Comparison of ENCODE assay signal across 7 cellular contexts in the genomic region with DNA sequence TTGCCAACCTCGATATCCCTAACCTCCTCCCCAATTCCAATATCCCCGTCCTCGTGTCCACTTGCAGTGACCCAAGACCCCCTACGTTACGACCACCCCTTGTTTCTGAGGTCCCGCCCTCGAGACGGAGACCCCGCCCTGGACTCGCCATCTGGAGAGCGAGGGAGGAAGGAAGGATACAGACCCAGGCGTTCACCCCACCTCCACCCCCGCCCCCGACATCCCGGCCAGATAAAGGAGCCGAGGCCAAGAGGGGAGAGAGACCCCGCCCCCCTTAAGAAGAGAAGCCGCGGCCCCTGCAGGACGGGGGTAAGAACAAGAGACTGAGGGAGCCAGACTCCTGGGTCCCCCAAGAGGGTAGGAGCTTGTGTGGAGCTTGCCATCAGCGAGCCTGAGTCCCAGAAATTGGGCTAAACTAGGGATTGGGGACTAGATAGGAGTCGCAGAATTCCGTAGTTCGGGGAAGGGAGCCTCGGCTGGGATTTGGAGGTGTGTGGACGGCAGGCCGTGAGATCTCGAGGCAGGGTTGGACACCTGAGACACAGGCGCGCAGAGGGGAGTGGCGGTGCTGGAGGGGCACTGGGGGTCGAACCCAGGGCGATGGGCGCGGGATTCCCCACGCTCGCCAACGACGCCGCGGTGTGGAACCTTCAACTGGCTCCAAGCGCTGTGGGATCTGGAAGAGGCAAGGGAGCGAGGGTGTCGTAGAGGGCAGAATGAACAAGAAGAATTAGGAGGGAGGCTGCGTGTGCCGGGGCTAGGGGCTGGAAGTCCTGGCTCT. TPM values are rescaled to one million over a fixed set of nuclear protein-coding genes. Genes with fewer than 3 reads are reported as not detected.
DNase-seq lines count a peak whose midpoint lies in the region; ATAC-seq, FAIRE-seq and TF ChIP-seq lines count a peak whose summit lies in the region.

A gene with protein sequence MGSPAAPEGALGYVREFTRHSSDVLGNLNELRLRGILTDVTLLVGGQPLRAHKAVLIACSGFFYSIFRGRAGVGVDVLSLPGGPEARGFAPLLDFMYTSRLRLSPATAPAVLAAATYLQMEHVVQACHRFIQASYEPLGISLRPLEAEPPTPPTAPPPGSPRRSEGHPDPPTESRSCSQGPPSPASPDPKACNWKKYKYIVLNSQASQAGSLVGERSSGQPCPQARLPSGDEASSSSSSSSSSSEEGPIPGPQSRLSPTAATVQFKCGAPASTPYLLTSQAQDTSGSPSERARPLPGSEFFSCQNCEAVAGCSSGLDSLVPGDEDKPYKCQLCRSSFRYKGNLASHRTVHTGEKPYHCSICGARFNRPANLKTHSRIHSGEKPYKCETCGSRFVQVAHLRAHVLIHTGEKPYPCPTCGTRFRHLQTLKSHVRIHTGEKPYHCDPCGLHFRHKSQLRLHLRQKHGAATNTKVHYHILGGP (plus strand): TSS at position 260 of the 781 bp plus-strand sequence. CDS start 622 bp downstream, outside the sequence.

- no peak for ATAC-seq in GM12878
- ATAC-seq in HG02885 (IDR thresholded peaks at IDR 0.05; ENCODE audit: poor library complexity, unreplicated experiment), result no peak

- TF ChIP-seq CTCF in GM12878 (IDR thresholded peaks at IDR 0.05 in 2 of 3, conservative IDR thresholded peaks at IDR 0.05 in 1 of 3; ENCODE audit: control insufficient read depth in 2 of 3, extremely low read depth in 1 of 3, insufficient read depth in 1 of 3, low read depth in 3 of 3, low read length in 3 of 3), result no peak

- DNase-seq in Karpas-422 (no peak), GM12878 (ENCODE audit: low read depth, low spot score) (no peak), iPS-NIHi11 (ENCODE audit: low spot score) (peak; percentile 43), SKM-1 treated with dmso at 0.1 percent for 144 hours (lab: John Stamatoyannopoulos, UW; ENCODE audit: unreplicated experiment) (no peak), NCI-H526 treated with DMSO at 0.1 percent for 48 hours (lab: John Stamatoyannopoulos, UW) (no peak)

- no peaks in the 10 kb centered on the region for H3K79me2 ChIP-seq in Karpas-422 (ENCODE audit: low read length)
- H3K79me2 ChIP-seq in GM12878 (ENCODE audit: control insufficient read depth, insufficient read depth, low read length), result no peaks in the 10 kb centered on the region

- H3K9ac ChIP-seq in Karpas-422 (ENCODE audit: low read length), result peak within 1 kb of the TSS; percentile 41
- peak within 1 kb of the TSS; percentile 17; the same call in 1 of the 2 replicates for H3K9ac ChIP-seq in GM12878 (ENCODE audit: control insufficient read depth, insufficient read depth, low read length)
- peak within 1 kb of the TSS; percentile 74 to 88 (median 81) for H3K9ac ChIP-seq in subcutaneous abdominal adipose tissue (ENCODE audit: low read length in 5 of 5)

- H2AFZ ChIP-seq in Karpas-422 (ENCODE audit: low read length) (no peak within 1 kb of the TSS), GM12878 (ENCODE audit: control insufficient read depth, low read depth, low read length) (peak within 1 kb of the TSS; percentile 92)

- in situ Hi-C loops in GM12878 (cut with MboI), result no loop called here

- BruUV-seq in GM12878 (replicated peaks; lab: Mats Ljungman, UMichigan), result no TSS peak

- H3K9me3 ChIP-seq in Karpas-422 (ENCODE audit: low read length), result no peaks in the 10 kb centered on the region
- H3K9me3 ChIP-seq in GM12878 (replicated peaks; ENCODE audit: control insufficient read depth, insufficient read depth, low read length), result no peaks in the 10 kb centered on the region
- no peaks in the 10 kb centered on the region for H3K9me3 ChIP-seq in subcutaneous abdominal adipose tissue (ENCODE audit: control insufficient read depth in 5 of 5, low read length in 5 of 5)

- SMC1A ChIA-PET in GM12878 (lab: Charles Lee; ENCODE audit: uncharacterized antibody, unreplicated experiment), result interaction anchor here (1.3 to 2.8 kb wide), 8 partner anchors 12 to 363 kb away, joined by 3 to 22 read pairs (median 13); a partner anchor contains a TSS

- TF ChIP-seq RAD21 in GM12878 (IDR thresholded peaks at IDR 0.05; ENCODE audit: insufficient read depth, low read depth, low read length), result no peak

- POLR2A ChIA-PET in GM12878 (lab: Charles Lee), result interaction anchor here (0.6 to 5.4 kb wide), 9 partner anchors 7 to 842 kb away, joined by 3 to 39 read pairs (median 3); a partner anchor contains a TSS

- TF ChIP-seq EP300 in GM12878 (IDR thresholded peaks at IDR 0.05; ENCODE audit: borderline replicate concordance in 1 of 2, control insufficient read depth in 1 of 2, low read depth in 2 of 2, low read length in 2 of 2), result no peak

- H4K20me1 ChIP-seq in Karpas-422 (ENCODE audit: insufficient read depth, low read depth, low read length) (no peaks in the 10 kb centered on the region), GM12878 (ENCODE audit: control insufficient read depth, insufficient read depth) (no peaks in the 10 kb centered on the region)

- CTCF ChIA-PET in GM12878 (lab: Yijun Ruan, JAX), result interaction anchor here (0.7 to 8.8 kb wide), 14 partner anchors 8 to 170 kb away, joined by 3 to 167 read pairs (median 8); a partner anchor contains a TSS

- RAD21 ChIA-PET in GM12878 (lab: Charles Lee; ENCODE audit: unreplicated experiment), result interaction anchor here (1.0 to 4.0 kb wide), 10 partner anchors 8 to 180 kb away, joined by 3 to 39 read pairs (median 10); a partner anchor contains a TSS

- H3K4me3 ChIP-seq in Karpas-422 (ENCODE audit: low read length) (no peak within 1 kb of the TSS; the same call in 1 of the 2 replicates), GM12878 (peak within 1 kb of the TSS; percentile 40; the same call in 1 of the 2 replicates), subcutaneous abdominal adipose tissue (ENCODE audit: low read depth in 1 of 5, low read length in 5 of 5) (peak within 1 kb of the TSS; percentile 53 to 80 (median 73))

- no peak for TF ChIP-seq POLR2A in GM12878 (IDR thresholded peaks at IDR 0.05; ENCODE audit: low read depth, low read length)

- H3K4me1 ChIP-seq in Karpas-422 (ENCODE audit: low read length) (peaks cover 7% of the 10 kb centered on the region), GM12878 (ENCODE audit: control insufficient read depth, insufficient read depth, low read length) (peaks cover 17% of the 10 kb centered on the region), subcutaneous abdominal adipose tissue (ENCODE audit: control insufficient read depth in 5 of 5, insufficient read depth in 5 of 5, low read length in 5 of 5) (peaks cover 6 to 91% (median 54%) of the 10 kb centered on the region in 5 donors)

- WGBS in GM12878 (ENCODE audit: insufficient coverage, insufficient replicate concordance, low lambda C conversion rate, missing lambda C conversion rate), result 40% methylated on average over 45 of the region's 46 CpGs

- H3K27ac ChIP-seq in Karpas-422 (ENCODE audit: low read length), result no peak within 1 kb of the TSS
- peak within 1 kb of the TSS; percentile 18; the same call in 1 of the 2 replicates for H3K27ac ChIP-seq in GM12878 (ENCODE audit: control insufficient read depth, insufficient read depth)
- H3K27ac ChIP-seq in subcutaneous abdominal adipose tissue (ENCODE audit: low read depth, low read length), result peak within 1 kb of the TSS; percentile 99

- no peaks in the 10 kb centered on the region for H3K9me2 ChIP-seq in Karpas-422 (replicated peaks; ENCODE audit: insufficient read depth, low read length)

- intact Hi-C loops in GM12878 (cut with micrococcal nuclease; ENCODE audit: unreplicated experiment), result loop anchor here (1.0 kb wide), 1 partner anchor 110 kb away; no protein-coding TSS in a partner anchor

- H3K27me3 ChIP-seq in Karpas-422 (ENCODE audit: low read length) (no peaks in the 10 kb centered on the region), GM12878 (replicated peaks in 1 of 2; ENCODE audit: control insufficient read depth in 2 of 2, insufficient read depth in 2 of 2, low read length in 1 of 2) (no peaks in the 10 kb centered on the region), subcutaneous abdominal adipose tissue (ENCODE audit: control insufficient read depth in 5 of 5, insufficient read depth in 4 of 5, low read length in 5 of 5) (no peaks in the 10 kb centered on the region)

- FAIRE-seq in GM12878 (lab: Jason Lieb, UNC), result no peak

- H3K36me3 ChIP-seq in Karpas-422 (ENCODE audit: insufficient read depth, low read length) (no peaks in the 10 kb centered on the region), GM12878 (ENCODE audit: control insufficient read depth in 2 of 2, insufficient read depth in 2 of 2, low read length in 1 of 2) (no peaks in the 10 kb centered on the region), subcutaneous abdominal adipose tissue (ENCODE audit: control insufficient read depth in 5 of 5, insufficient read depth in 5 of 5, low read length in 5 of 5) (peaks cover 0 to 21% (median 13%) of the 10 kb centered on the region in 5 donors)

- H3K4me2 ChIP-seq in Karpas-422 (ENCODE audit: low read depth, low read length, poor library complexity, severe bottlenecking) (peak within 1 kb of the TSS; percentile 47), GM12878 (ENCODE audit: control insufficient read depth, insufficient read depth) (peak within 1 kb of the TSS; percentile 66)

TF ChIP-seq in GM12878, 131 proteins besides CTCF, POLR2A, EP300 and RAD21 (continues in another document):
- TF ChIP-seq IKZF2 (IDR thresholded peaks at IDR 0.05) (no peak), NBN (IDR thresholded peaks at IDR 0.05) (0 out of 2 replicates have a peak, but pooled peaks have one; percentile 42), SMARCA5 (IDR thresholded peaks at IDR 0.05) (0 out of 2 replicates have a peak, but pooled peaks have one; percentile 20), SUPT20H (IDR thresholded peaks at IDR 0.05; ENCODE audit: borderline replicate concordance, control insufficient read depth, low read depth, low read length) (no peak)

RNA-seq across cellular contexts. Expression of the gene that starts here (rescaled TPM):
- total RNA-seq in Karpas-422 (2014; rRNA removed; shearing (Covaris generic); ENCODE audit: low replicate concordance), result not detected in 2 replicates
- 1.1 and 2.2 TPM in 2 replicates for total RNA-seq in GM12878 (2013; cell fraction: nucleolus; rRNA removed)
- total RNA-seq in GM12878 (2014; rRNA removed) (0.06 and 0.22 TPM in 2 replicates), GM12878 (2014; rRNA removed; fragmentation: Illumina TruSeq; extraction: Trizol) (0.09 and 0.18 TPM in 2 replicates), GM12878 (2021) (0.56 and 0.85 TPM in 2 replicates)
- 0.18 TPM for polyA plus RNA-seq in GM12878 (2011; ENCODE audit: low read depth)
- polyA plus RNA-seq in GM12878 (2011; rRNA removed) (0.10 and 0.12 TPM in 2 replicates), GM12878 (2014; fragmentation: Illumina TruSeq; extraction: Trizol) (0.05 and 0.15 TPM in 2 replicates), GM12878 (2014; fragmentation: Nextera tagmentation; extraction: Ambion mirVana) (under 1 TPM; 0.09 to 0.11 TPM), GM12878 (2014; rRNA removed) (0.08 and 0.14 TPM in 2 replicates), GM12878 (2016; fragmentation: Nextera tagmentation; extraction: Ambion mirVana) (under 1 TPM in 1 of 2 experiments, not detected in 1; 0.32 TPM)
- polyA plus RNA-seq in GM12878 (2011; cell fraction: cytosol; rRNA removed), result 0.15 and 0.27 TPM in 2 replicates
- 0.66 and 0.73 TPM in 2 replicates for polyA plus RNA-seq in GM12878 (2011; cell fraction: nucleus; rRNA removed)
- 0.13 and 0.20 TPM in 2 replicates for polyA plus RNA-seq in GM12878 (2012)
- 0.26 and 0.29 TPM in 2 replicates for polyA minus RNA-seq in GM12878 (2011; rRNA and poly(A)+ RNA removed)
- 2.1 TPM in 1 of 2 replicates, not detected in the other for polyA minus RNA-seq in GM12878 (2011; cell fraction: cytosol; rRNA and poly(A)+ RNA removed)
- polyA minus RNA-seq in GM12878 (2011; cell fraction: nucleus; rRNA and poly(A)+ RNA removed), result 0.85 TPM in 1 of 2 replicates, not detected in the other

Comparison
In these comparisons a context has a peak if more than half of its experiments do, and no peak if none do; other contexts are left out.
1. H3K9ac ChIP-seq: peak in every context shown above with its lines; median percentile 81 in subcutaneous abdominal adipose tissue; 41 in Karpas-422; 17 in GM12878.